Comparison of ENCODE assay signal across 9 cellular contexts in genomic region chr11:127000291-127000968, GRCh38. TPM values are rescaled to one million over a fixed set of nuclear protein-coding genes. Genes with fewer than 3 reads are reported as not detected.
A peak's percentile ranks its signal among the peaks of the same experiment; 100 is the strongest.
DNase-seq lines count a peak whose midpoint lies in the region; ATAC-seq and TF ChIP-seq lines count a peak whose summit lies in the region.
"Had no signal": no experiment of that assay in that cellular context is flagged by ENCODE, and none has a peak within 500 bp of the region (broad histone marks: within the 10 kb centered on the region; RNA-seq: fewer than 3 reads in every experiment).

Gene KIRREL3, minus strand, starts transcription at chr11:127000770.

- DNase-seq in COLO668 (lab: John Stamatoyannopoulos, UW; ENCODE audit: unreplicated experiment) (peak; percentile 39), NCI-H510A treated with DMSO at 0.1 percent for 48 hours (lab: John Stamatoyannopoulos, UW) (peak; percentile 78), fibroblast of peridontal ligament (ENCODE audit: extremely low read depth) (peak; percentile 35), osteoblast (ENCODE audit: insufficient read length, low spot score, missing footprints) (peak; percentile 86), germinal center (ENCODE audit: low spot score) (no peak), HuH-7.5 (ENCODE audit: low spot score) (no peak), SHP77 (lab: John Stamatoyannopoulos, UW) (no peak)
- DNase-seq: NCI-H1930 had no signal

- peak within 1 kb of the TSS; percentile 87 for H3K4me2 ChIP-seq in osteoblast (ENCODE audit: insufficient read depth, low read length)

- no peaks in the 10 kb centered on the region for H3K36me3 ChIP-seq in osteoblast (ENCODE audit: insufficient read depth, low read length)

- H3K27ac ChIP-seq in osteoblast (ENCODE audit: low read depth, low read length): peak within 1 kb of the TSS; percentile 72

- no peaks in the 10 kb centered on the region for H4K20me1 ChIP-seq in osteoblast (ENCODE audit: insufficient read depth, low read length)

- ATAC-seq in HG03565 (IDR thresholded peaks at IDR 0.05; ENCODE audit: unreplicated experiment): no peak

- H2AFZ ChIP-seq in osteoblast (ENCODE audit: low read length): peak within 1 kb of the TSS; percentile 78

- peaks cover 53% of the 10 kb centered on the region for H3K79me2 ChIP-seq in osteoblast (ENCODE audit: insufficient read depth, low read length)

- H3K9me3 ChIP-seq in osteoblast (ENCODE audit: low read depth, low read length): no peaks in the 10 kb centered on the region

- TF ChIP-seq CTCF in osteoblast (IDR thresholded peaks at IDR 0.05; ENCODE audit: extremely low read depth, low read depth, low read length): no peak

- peaks cover 41% of the 10 kb centered on the region for H3K4me1 ChIP-seq in osteoblast (ENCODE audit: insufficient read depth, low read length)

- H3K27me3 ChIP-seq in osteoblast (ENCODE audit: insufficient read depth, low read length): no peaks in the 10 kb centered on the region

- H3K4me3 ChIP-seq in osteoblast (ENCODE audit: insufficient read depth, low read length): peak within 1 kb of the TSS; percentile 79

RNA-seq across cellular contexts. Expression of gene KIRREL3, which starts in this region (rescaled TPM):
- total RNA-seq in osteoblast: 3.6 and 4.4 TPM in 2 replicates

Comparison
In these comparisons a context has a peak if more than half of its experiments do, and no peak if none do; other contexts are left out.
1. DNase-seq: peak in COLO668 (single experiment), NCI-H510A treated with DMSO at 0.1 percent for 48 hours (single experiment), fibroblast of peridontal ligament (single experiment) and osteoblast (single experiment); none in germinal center (single experiment), HuH-7.5 (single experiment) and SHP77 (0 of 2).